Comparison of ENCODE assay signal across 23 cellular contexts in the genomic region with DNA sequence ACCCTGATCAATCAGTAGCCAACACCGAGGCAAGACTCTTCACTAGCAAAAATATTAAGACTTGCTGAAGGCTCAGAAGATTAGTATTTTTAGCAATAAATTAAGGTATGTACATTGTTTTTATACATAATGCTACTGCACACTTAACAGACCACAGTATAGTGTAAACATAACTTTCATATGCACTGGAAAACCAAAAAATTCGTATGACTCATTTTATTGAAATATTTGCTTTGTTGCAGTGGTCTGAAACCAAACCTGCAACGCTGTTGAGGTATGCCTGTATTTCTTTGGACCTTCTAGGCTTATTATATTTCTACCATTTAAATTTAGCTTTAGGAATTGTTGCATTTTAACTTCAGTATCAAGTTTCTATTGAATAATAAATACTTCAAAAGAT.
"Had no signal": no experiment of that assay in that cellular context is flagged by ENCODE, and none has a peak within 500 bp of the region (broad histone marks: within the 10 kb centered on the region; RNA-seq: fewer than 3 reads in every experiment).

No MANE protein-coding gene starts in this region.

- H3K27ac Mint-ChIP-seq: mesothelial cell of epicardium; naive thymus-derived CD4-positive, alpha-beta T cell; natural killer cell treated with Interleukin-12 subunit alpha and Interleukin-12 subunit beta and Interleukin-15 and Interleukin-18, amount 100 ng/mL, for 72 hours; progenitor cell of endocrine pancreas; stimulated activated memory B cell treated with anti-CD40 and anti-IgM and Interleukin-4, amounts not matched to agents 10 μg/mL and 1 μg/mL and 100 μg/mL, for 72 hours; stimulated activated naive CD8-positive, alpha-beta T cell treated with anti-CD3 and anti-CD28 coated beads, Interleukin-15, amount 100 ng/mL, for 72 hours; type B pancreatic cell had no signal

- H3K36me3 ChIP-seq: left ventricle myocardium inferior, ovary, right atrium auricular region, right lobe of liver, tibial nerve, uterus had no signal

- H3K4me1 ChIP-seq: left ventricle myocardium inferior, right atrium auricular region, uterus had no signal

- H3K27me3 Mint-ChIP-seq: type B pancreatic cell had no signal

- DNase-seq: islet precursor cell; left ventricle myocardium inferior; mesendoderm; naive thymus-derived CD4-positive, alpha-beta T cell; ovary; right lobe of liver; stimulated activated CD4-positive, alpha-beta T cell treated with anti-CD3 and anti-CD28 coated beads, Interleukin-1b, Interleukin-23, amount 100 ng/mL, for 48 hours; stimulated activated CD4-positive, alpha-beta T cell treated with anti-CD3 and anti-CD28 coated beads, Interleukin-2, amount 100 ng/mL, for 48 hours; stimulated activated CD4-positive, alpha-beta T cell treated with anti-CD3 and anti-CD28 coated beads, Interleukin-4, amount 100 ng/mL, for 4 hours; stimulated activated CD8-positive, alpha-beta memory T cell treated with anti-CD3 and anti-CD28 coated beads, Interleukin-4, amount 100 ng/mL, for 48 hours; stimulated activated naive CD4-positive, alpha-beta T cell treated with Interleukin-2 at 50 U/mL for 16 hours; stimulated activated naive CD8-positive, alpha-beta T cell treated with anti-CD3 and anti-CD28 coated beads, Interleukin-15, amount 100 ng/mL, for 72 hours; substantia nigra; uterus had no signal

- H3K4me2 ChIP-seq: smooth muscle cell had no signal

- H3K27ac ChIP-seq: left ventricle myocardium inferior, ovary, right atrium auricular region, right lobe of liver, tibial nerve, uterus had no signal

- ATAC-seq: naive thymus-derived CD4-positive, alpha-beta T cell; natural killer cell treated with Interleukin-12 subunit alpha and Interleukin-12 subunit beta and Interleukin-15 and Interleukin-18, amount 100 ng/mL, for 72 hours; right lobe of liver; stimulated activated memory B cell treated with anti-CD40 and anti-IgM and Interleukin-4, amounts not matched to agents 10 μg/mL and 1 μg/mL and 100 μg/mL, for 72 hours; stimulated activated naive CD8-positive, alpha-beta T cell treated with anti-CD3 and anti-CD28 coated beads, Interleukin-15, amount 100 ng/mL, for 72 hours had no signal

- H3K4me3 ChIP-seq: left ventricle myocardium inferior, lung, ovary, right atrium auricular region, right lobe of liver, smooth muscle cell, tibial nerve, uterus had no signal

- H3K4me3 Mint-ChIP-seq: mesothelial cell of epicardium; naive thymus-derived CD4-positive, alpha-beta T cell; natural killer cell treated with Interleukin-12 subunit alpha and Interleukin-12 subunit beta and Interleukin-15 and Interleukin-18, amount 100 ng/mL, for 72 hours; stimulated activated memory B cell treated with anti-CD40 and anti-IgM and Interleukin-4, amounts not matched to agents 10 μg/mL and 1 μg/mL and 100 μg/mL, for 72 hours; stimulated activated naive CD8-positive, alpha-beta T cell treated with anti-CD3 and anti-CD28 coated beads, Interleukin-15, amount 100 ng/mL, for 72 hours; type B pancreatic cell had no signal

- H3K36me3 Mint-ChIP-seq: mesothelial cell of epicardium; natural killer cell treated with Interleukin-12 subunit alpha and Interleukin-12 subunit beta and Interleukin-15 and Interleukin-18, amount 100 ng/mL, for 72 hours; stimulated activated memory B cell treated with anti-CD40 and anti-IgM and Interleukin-4, amounts not matched to agents 10 μg/mL and 1 μg/mL and 100 μg/mL, for 72 hours; type B pancreatic cell had no signal

- H3K9me3 ChIP-seq: left ventricle myocardium inferior, ovary, right atrium auricular region, right lobe of liver, tibial nerve, uterus had no signal

- H3K9me3 Mint-ChIP-seq: naive thymus-derived CD4-positive, alpha-beta T cell; natural killer cell treated with Interleukin-12 subunit alpha and Interleukin-12 subunit beta and Interleukin-15 and Interleukin-18, amount 100 ng/mL, for 72 hours; stimulated activated memory B cell treated with anti-CD40 and anti-IgM and Interleukin-4, amounts not matched to agents 10 μg/mL and 1 μg/mL and 100 μg/mL, for 72 hours; stimulated activated naive CD8-positive, alpha-beta T cell treated with anti-CD3 and anti-CD28 coated beads, Interleukin-15, amount 100 ng/mL, for 72 hours; type B pancreatic cell had no signal

- H3K4me1 Mint-ChIP-seq: mesothelial cell of epicardium; stimulated activated memory B cell treated with anti-CD40 and anti-IgM and Interleukin-4, amounts not matched to agents 10 μg/mL and 1 μg/mL and 100 μg/mL, for 72 hours had no signal

- H3K27me3 ChIP-seq: ovary, right atrium auricular region, right lobe of liver, tibial nerve, uterus had no signal
